ENCODE assay signal across 12 cellular contexts in genomic region chr11:122020902-122021301, GRCh38.
A peak's percentile ranks its signal among the peaks of the same experiment; 100 is the strongest.
DNase-seq lines count a peak whose midpoint lies in the region; ATAC-seq, FAIRE-seq and TF ChIP-seq lines count a peak whose summit lies in the region.
"Had no signal": no experiment of that assay in that cellular context is flagged by ENCODE, and none has a peak within 500 bp of the region (broad histone marks: within the 10 kb centered on the region; RNA-seq: fewer than 3 reads in every experiment).

No MANE protein-coding gene starts in this region.

- no peaks in the 10 kb centered on the region for H3K27me3 ChIP-seq in H1 (replicated peaks in 1 of 4; ENCODE audit: control insufficient read depth in 3 of 4, extremely low read depth in 1 of 4, insufficient read depth in 3 of 4, low read length in 3 of 4)

- no peaks in the 10 kb centered on the region for H3K27me3 Mint-ChIP-seq in osteocyte (ENCODE audit: unreplicated experiment)
- peaks cover 5% of the 10 kb centered on the region for H3K27me3 Mint-ChIP-seq in activated naive CD8-positive, alpha-beta T cell treated with anti-CD3 and anti-CD28 coated beads, Interleukin-2, amount 50 U/mL, for 24 hours
- H3K27me3 Mint-ChIP-seq: stimulated activated naive B cell treated with anti-CD40 and anti-IgM and Interleukin-4, amounts not matched to agents 10 μg/mL and 1 μg/mL and 100 μg/mL, for 72 hours had no signal

- no peak overlapping the region for H2BK120ac ChIP-seq in H1 (replicated peaks; ENCODE audit: low read depth, low read length)

- no peak for TF ChIP-seq POLR2A in H1 (IDR thresholded peaks at IDR 0.05; ENCODE audit: control extremely low read depth in 1 of 2, low read depth in 2 of 2, low read length in 2 of 2)

- H2BK20ac ChIP-seq in H1 (ENCODE audit: low read length): no peak overlapping the region

- H2AK5ac ChIP-seq in H1 (ENCODE audit: low read depth, low read length): no peak overlapping the region

- no peak overlapping the region for H2BK15ac ChIP-seq in H1 (ENCODE audit: low read length)

- no peaks in the 10 kb centered on the region for H3K9me3 ChIP-seq in H1 (ENCODE audit: insufficient read depth in 2 of 2, low read depth in 1 of 2, low read length in 1 of 2)

- H3K36me3 Mint-ChIP-seq in osteocyte (ENCODE audit: unreplicated experiment): no peaks in the 10 kb centered on the region
- no peaks in the 10 kb centered on the region for H3K36me3 Mint-ChIP-seq in activated naive CD8-positive, alpha-beta T cell treated with anti-CD3 and anti-CD28 coated beads, Interleukin-2, amount 50 U/mL, for 24 hours (ENCODE audit: low read depth)
- H3K36me3 Mint-ChIP-seq: stimulated activated naive B cell treated with anti-CD40 and anti-IgM and Interleukin-4, amounts not matched to agents 10 μg/mL and 1 μg/mL and 100 μg/mL, for 72 hours had no signal

- no peak overlapping the region for H3K18ac ChIP-seq in H1 (ENCODE audit: extremely low read depth, low read length)

- H3K27ac Mint-ChIP-seq in osteocyte (ENCODE audit: unreplicated experiment): no peak overlapping the region
- no peak overlapping the region for H3K27ac Mint-ChIP-seq in activated naive CD8-positive, alpha-beta T cell treated with anti-CD3 and anti-CD28 coated beads, Interleukin-2, amount 50 U/mL, for 24 hours
- H3K27ac Mint-ChIP-seq: stimulated activated naive B cell treated with anti-CD40 and anti-IgM and Interleukin-4, amounts not matched to agents 10 μg/mL and 1 μg/mL and 100 μg/mL, for 72 hours had no signal

- no peak overlapping the region for H3K23ac ChIP-seq in H1 (ENCODE audit: insufficient read length)

- H4K91ac ChIP-seq in H1 (replicated peaks; ENCODE audit: insufficient read length, low read length): no peak overlapping the region

- H3K4me3 ChIP-seq in H1 (ENCODE audit: extremely low read depth in 1 of 4, insufficient read depth in 2 of 4, low read depth in 3 of 4, low read length in 4 of 4): no peak overlapping the region
- H3K4me3 ChIP-seq: coronary artery had no signal

- H3K23me2 ChIP-seq in H1 (ENCODE audit: low read depth, low read length): no peaks in the 10 kb centered on the region

- no peak overlapping the region for H3K4me3 Mint-ChIP-seq in osteocyte (ENCODE audit: unreplicated experiment)
- H3K4me3 Mint-ChIP-seq in activated naive CD8-positive, alpha-beta T cell treated with anti-CD3 and anti-CD28 coated beads, Interleukin-2, amount 50 U/mL, for 24 hours: no peak overlapping the region
- H3K4me3 Mint-ChIP-seq: stimulated activated naive B cell treated with anti-CD40 and anti-IgM and Interleukin-4, amounts not matched to agents 10 μg/mL and 1 μg/mL and 100 μg/mL, for 72 hours had no signal

- POLR2A ChIA-PET in H1 (lab: Charles Lee; ENCODE audit: partially characterized antibody): no interaction called here

- H3K36me3 ChIP-seq in H1 (ENCODE audit: control insufficient read depth in 2 of 4, insufficient read depth in 4 of 4, low read length in 3 of 4): peaks cover 0 to 3% (median 0%) of the 10 kb centered on the region in 4 experiments; a peak in 1 of 8 replicates

- no peak overlapping the region for H4K5ac ChIP-seq in H1 (ENCODE audit: insufficient read length, low read depth, low read length)

- H3K79me2 ChIP-seq in H1 (ENCODE audit: control insufficient read depth in 1 of 2, insufficient read depth in 2 of 2, low read length in 2 of 2): no peaks in the 10 kb centered on the region

- H3K14ac ChIP-seq in H1 (ENCODE audit: insufficient read length): no peak overlapping the region

- H3K4me2 ChIP-seq in H1 (ENCODE audit: insufficient read depth in 1 of 2, low read depth in 2 of 2, low read length in 2 of 2): no peak overlapping the region

- H3K79me1 ChIP-seq in H1 (ENCODE audit: low read depth, low read length): no peaks in the 10 kb centered on the region

- H3K27ac ChIP-seq in H1 (ENCODE audit: low read depth, low read length): no peak overlapping the region
- H3K27ac ChIP-seq: coronary artery had no signal

- TF ChIP-seq EP300 in H1 (IDR thresholded peaks at IDR 0.05; ENCODE audit: borderline replicate concordance in 1 of 2, low read depth in 2 of 2, low read length in 2 of 2): no peak

- no peak overlapping the region for H2BK12ac ChIP-seq in H1 (ENCODE audit: low read depth, low read length)

- H2BK5ac ChIP-seq in H1 (ENCODE audit: low read depth, low read length): no peak overlapping the region

- H3K4me1 Mint-ChIP-seq in osteocyte (ENCODE audit: unreplicated experiment): peaks cover 22% of the 10 kb centered on the region
- no peaks in the 10 kb centered on the region for H3K4me1 Mint-ChIP-seq in activated naive CD8-positive, alpha-beta T cell treated with anti-CD3 and anti-CD28 coated beads, Interleukin-2, amount 50 U/mL, for 24 hours
- H3K4me1 Mint-ChIP-seq: stimulated activated naive B cell treated with anti-CD40 and anti-IgM and Interleukin-4, amounts not matched to agents 10 μg/mL and 1 μg/mL and 100 μg/mL, for 72 hours had no signal

- TF ChIP-seq CTCF in H1 (IDR thresholded peaks at IDR 0.05; ENCODE audit: control extremely low read depth in 1 of 3, insufficient read depth in 1 of 3, low read depth in 1 of 3, low read length in 3 of 3) (peak in 2 of 3 experiments; percentile 11 to 41; a peak in 2 of 4 replicates), osteocyte (IDR thresholded peaks at IDR 0.05) (peak; percentile 68)

- H4K8ac ChIP-seq in H1 (ENCODE audit: extremely low read depth, insufficient read depth, low read length): no peak overlapping the region

- DNase-seq in ELR (ENCODE audit: low read depth): peak; percentile 55
- peak; percentile 5 for DNase-seq in NCI-H69 (lab: John Stamatoyannopoulos, UW)
- no peak for DNase-seq in H1 (ENCODE audit: low read depth in 1 of 2, low spot score in 2 of 2)
- no peak for DNase-seq in osteocyte (ENCODE audit: extremely low spot score, unreplicated experiment)
- no peak for DNase-seq in COR-L47 (lab: John Stamatoyannopoulos, UW)
- DNase-seq in activated CD8-positive, alpha-beta memory T cell treated with anti-CD3 and anti-CD28 coated beads, Interleukin-2, amount 50 U/mL, for 4 hours: no peak
- DNase-seq in activated naive CD8-positive, alpha-beta T cell treated with anti-CD3 and anti-CD28 coated beads, Interleukin-2, amount 50 U/mL, for 24 hours: no peak
- no peak for DNase-seq in SKM-1 treated with dmso at 0.1 percent for 144 hours (lab: John Stamatoyannopoulos, UW; ENCODE audit: unreplicated experiment)
- DNase-seq: activated T-cell treated with anti-CD3 and anti-CD28 coated beads for 4 hours; NCI-H1417; stimulated activated naive B cell treated with anti-CD40 and anti-IgM and Interleukin-4, amounts not matched to agents 10 μg/mL and 1 μg/mL and 100 μg/mL, for 72 hours had no signal

- no peak for ATAC-seq in activated naive CD8-positive, alpha-beta T cell treated with anti-CD3 and anti-CD28 coated beads, Interleukin-2, amount 50 U/mL, for 24 hours
- ATAC-seq: stimulated activated naive B cell treated with anti-CD40 and anti-IgM and Interleukin-4, amounts not matched to agents 10 μg/mL and 1 μg/mL and 100 μg/mL, for 72 hours had no signal

- no peak overlapping the region for H3K9ac ChIP-seq in H1 (replicated peaks in 1 of 4; ENCODE audit: extremely low read depth in 1 of 4, low read depth in 3 of 4, low read length in 3 of 4)

- H3K56ac ChIP-seq in H1 (replicated peaks; ENCODE audit: insufficient read length, low read depth, low read length): no peak overlapping the region

- H3K9me3 Mint-ChIP-seq in osteocyte (ENCODE audit: unreplicated experiment): no peaks in the 10 kb centered on the region
- H3K9me3 Mint-ChIP-seq in activated naive CD8-positive, alpha-beta T cell treated with anti-CD3 and anti-CD28 coated beads, Interleukin-2, amount 50 U/mL, for 24 hours: no peaks in the 10 kb centered on the region
- H3K9me3 Mint-ChIP-seq: stimulated activated naive B cell treated with anti-CD40 and anti-IgM and Interleukin-4, amounts not matched to agents 10 μg/mL and 1 μg/mL and 100 μg/mL, for 72 hours had no signal

- CTCF ChIA-PET in H1 (lab: Charles Lee; ENCODE audit: partially characterized antibody): interaction anchor here (0.6 to 1.7 kb wide), 14 partner anchors 9 to 367 kb away, joined by 3 to 5 read pairs (median 3); no protein-coding TSS in a partner anchor

- peak; percentile 43 to 44 for TF ChIP-seq RAD21 in H1 (IDR thresholded peaks at IDR 0.05 in 1 of 2, conservative IDR thresholded peaks at IDR 0.05 in 1 of 2; ENCODE audit: low read depth in 2 of 2, low read length in 2 of 2)

- no peak overlapping the region for H3K4ac ChIP-seq in H1 (replicated peaks; ENCODE audit: insufficient read length, low read depth, low read length)

- H3K4me1 ChIP-seq in H1 (replicated peaks in 1 of 4; ENCODE audit: control insufficient read depth in 3 of 4, insufficient read depth in 4 of 4, low read length in 3 of 4): no peaks in the 10 kb centered on the region

- WGBS in H1 (ENCODE audit: extremely low coverage in 1 of 2, insufficient coverage in 1 of 2, insufficient read length in 1 of 2, insufficient replicate concordance in 2 of 2, low coverage in 1 of 2, low lambda C conversion rate in 2 of 2, missing lambda C conversion rate in 1 of 2), 2 experiments: 80% methylated on average over 2 of the region's 2 CpGs; no CpG with 5 or more reads in 1 of the 2 experiments

- no peaks in the 10 kb centered on the region for H4K20me1 ChIP-seq in H1 (replicated peaks in 1 of 2; ENCODE audit: control insufficient read depth in 1 of 2, insufficient read depth in 2 of 2, low read length in 2 of 2)

- no peak overlapping the region for H2AFZ ChIP-seq in H1 (ENCODE audit: low read length)

- no peak for FAIRE-seq in H1 (lab: Jason Lieb, UNC)

TF ChIP-seq in H1, 55 proteins besides CTCF, POLR2A, EP300 and RAD21:
- TF ChIP-seq YY1 (IDR thresholded peaks at IDR 0.05; ENCODE audit: low read depth, low read length) (no peak), ATF2 (IDR thresholded peaks at IDR 0.05; ENCODE audit: low read length) (no peak), SP4 (IDR thresholded peaks at IDR 0.05; ENCODE audit: low read length) (no peak)

Comparison
In these comparisons a context has a peak if more than half of its experiments do, and no peak if none do; other contexts are left out.
1. DNase-seq: peak in ELR (single experiment) and NCI-H69 (single experiment); none in H1 (0 of 2), osteocyte (single experiment), COR-L47 (single experiment), activated CD8-positive, alpha-beta memory T cell treated with anti-CD3 and anti-CD28 coated beads, Interleukin-2, amount 50 U/mL, for 4 hours (single experiment), activated naive CD8-positive, alpha-beta T cell treated with anti-CD3 and anti-CD28 coated beads, Interleukin-2, amount 50 U/mL, for 24 hours (single experiment) and SKM-1 treated with dmso at 0.1 percent for 144 hours (single experiment).